ENCODE assay signal across 20 cellular contexts in the genomic region with DNA sequence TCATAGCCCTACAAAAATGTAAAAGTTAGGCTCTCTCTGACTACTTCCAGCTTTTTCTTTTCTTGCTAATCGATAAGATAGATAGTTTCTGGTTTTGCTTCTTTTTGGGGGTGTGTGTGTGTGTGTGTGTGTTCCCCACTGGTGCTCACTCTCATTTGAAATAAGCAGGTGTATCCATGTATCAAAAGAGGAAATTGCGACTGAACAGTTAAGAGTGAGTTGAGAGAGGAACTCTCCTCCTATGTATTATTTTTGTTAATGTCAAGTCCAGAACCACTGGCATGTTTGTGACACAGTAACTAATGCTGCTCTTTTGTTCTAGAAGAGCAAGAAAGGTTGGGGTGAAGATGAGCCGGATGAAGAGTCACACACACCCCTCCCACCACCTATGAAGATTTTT.
A peak's percentile ranks its signal among the peaks of the same experiment; 100 is the strongest.
DNase-seq lines count a peak whose midpoint lies in the region; ATAC-seq and TF ChIP-seq lines count a peak whose summit lies in the region.
"Had no signal": no experiment of that assay in that cellular context is flagged by ENCODE, and none has a peak within 500 bp of the region (broad histone marks: within the 10 kb centered on the region; RNA-seq: fewer than 3 reads in every experiment).

No MANE protein-coding gene starts in this region.

- H2BK12ac ChIP-seq in neuronal stem cell (ENCODE audit: low read length): no peak overlapping the region

- no peak overlapping the region for H4K91ac ChIP-seq in neuronal stem cell (ENCODE audit: low read depth, low read length, poor library complexity)

- peak overlapping the region in 2 of 6 donors; percentile 85 to 92 for H3K27ac Mint-ChIP-seq in naive B cell
- H3K27ac Mint-ChIP-seq: CD14-positive monocyte had no signal

- H3K27ac ChIP-seq in colonic mucosa: peak overlapping the region; percentile 90
- H3K27ac ChIP-seq in neuronal stem cell (replicated peaks; ENCODE audit: low read length): no peak overlapping the region

- WGBS in neuronal stem cell (ENCODE audit: extremely low coverage in 2 of 2, insufficient read length in 2 of 2, insufficient replicate concordance in 1 of 2), 2 donors: no CpG with 5 or more reads among the region's 3 CpGs

- no peak overlapping the region for H3K4me3 ChIP-seq in colonic mucosa
- no peak overlapping the region for H3K4me3 ChIP-seq in neuronal stem cell (ENCODE audit: low read length in 2 of 2)
- no peak overlapping the region for H3K4me3 ChIP-seq in H7 (ENCODE audit: insufficient read depth, low read depth, low read length)
- H3K4me3 ChIP-seq: MG63, Peyer's patch had no signal

- no peak overlapping the region for H2AK5ac ChIP-seq in neuronal stem cell (ENCODE audit: low read depth, low read length)

- H3K9me3 ChIP-seq in colonic mucosa (no peaks in the 10 kb centered on the region), neuronal stem cell (replicated peaks in 1 of 2; ENCODE audit: control insufficient read depth in 2 of 2, insufficient read depth in 1 of 2, low read depth in 1 of 2, low read length in 2 of 2) (no peaks in the 10 kb centered on the region)
- H3K9me3 ChIP-seq: MG63, Peyer's patch had no signal

- H3K4me3 Mint-ChIP-seq in naive B cell: peak overlapping the region in 5 of 8 donors; percentile 7 to 83 (median 80)
- H3K4me3 Mint-ChIP-seq: CD14-positive monocyte had no signal

- H3K27me3 ChIP-seq in colonic mucosa (no peaks in the 10 kb centered on the region), neuronal stem cell (ENCODE audit: control insufficient read depth in 3 of 3, insufficient read depth in 3 of 3, low read depth in 1 of 3, low read length in 3 of 3) (no peaks in the 10 kb centered on the region), H7 (ENCODE audit: control insufficient read depth, insufficient read depth, low read length) (no peaks in the 10 kb centered on the region)
- H3K27me3 ChIP-seq: MG63, Peyer's patch had no signal

- H3K27me3 Mint-ChIP-seq in naive B cell: peaks cover 0 to 11% (median 0%) of the 10 kb centered on the region in 3 donors

- H3K9ac ChIP-seq in colonic mucosa (ENCODE audit: low read depth in 2 of 2, low read length in 2 of 2): no peak overlapping the region
- no peak overlapping the region for H3K9ac ChIP-seq in neuronal stem cell (ENCODE audit: low read depth, low read length, poor library complexity)

- no peak overlapping the region for H3K4ac ChIP-seq in neuronal stem cell (ENCODE audit: low read length)

- H3K4me1 ChIP-seq in colonic mucosa (no peaks in the 10 kb centered on the region), neuronal stem cell (ENCODE audit: control insufficient read depth in 2 of 2, insufficient read depth in 1 of 2, low read depth in 1 of 2, low read length in 2 of 2) (peaks cover 0 to 2% of the 10 kb centered on the region in 2 donors)

- no peak overlapping the region for H3K4me2 ChIP-seq in neuronal stem cell (ENCODE audit: insufficient read depth, low read length, poor library complexity, severe bottlenecking)

- peaks cover 10 to 44% (median 36%) of the 10 kb centered on the region in 3 donors for H3K4me1 Mint-ChIP-seq in naive B cell

- H3K36me3 ChIP-seq in colonic mucosa: no peaks in the 10 kb centered on the region
- H3K36me3 ChIP-seq in neuronal stem cell (replicated peaks in 1 of 2; ENCODE audit: control insufficient read depth in 2 of 2, insufficient read depth in 2 of 2, low read length in 2 of 2): peaks cover 0 to 5% of the 10 kb centered on the region in 2 donors
- H3K36me3 ChIP-seq in H7 (replicated peaks; ENCODE audit: control insufficient read depth, insufficient read depth, low read length): no peaks in the 10 kb centered on the region
- H3K36me3 ChIP-seq: MG63, Peyer's patch had no signal

- no peaks in the 10 kb centered on the region for H3K79me1 ChIP-seq in neuronal stem cell (ENCODE audit: low read depth, low read length)

- no peaks in the 10 kb centered on the region for H3K36me3 Mint-ChIP-seq in naive B cell
- H3K36me3 Mint-ChIP-seq: CD14-positive monocyte had no signal

- no peak overlapping the region for H2AFZ ChIP-seq in neuronal stem cell (ENCODE audit: low read length)

- TF ChIP-seq CTCF in colonic mucosa (IDR thresholded peaks at IDR 0.05): no peak

- H2BK5ac ChIP-seq in neuronal stem cell (ENCODE audit: low read length): no peak overlapping the region

- ATAC-seq in naive B cell (ENCODE audit: low read depth in 2 of 2): peak; percentile 34 to 75
- no peak for ATAC-seq in HG03196 (IDR thresholded peaks at IDR 0.05; ENCODE audit: unreplicated experiment)
- ATAC-seq: SK-N-SH treated with all-trans-retinoic acid at 6 μM for 48 hours had no signal

- no peaks in the 10 kb centered on the region for H3K9me3 Mint-ChIP-seq in naive B cell

- no peak overlapping the region for H2BK15ac ChIP-seq in neuronal stem cell (ENCODE audit: low read length)

- DNase-seq in NOMO-1 (lab: John Stamatoyannopoulos, UW; ENCODE audit: unreplicated experiment in 2 of 2): peak; percentile 20 to 57
- no peak for DNase-seq in NOMO-1 treated with dmso at 0.1 percent for 144 hours (lab: John Stamatoyannopoulos, UW; ENCODE audit: unreplicated experiment)
- DNase-seq in colonic mucosa: no peak
- peak; percentile 10 for DNase-seq in naive B cell
- no peak for DNase-seq in neuronal stem cell (ENCODE audit: low spot score)
- no peak for DNase-seq in H7
- DNase-seq: 8988T, AML-193, EL, GF-D8, MG63, NCI-H1105, NCI-H146, NCI-H2029, NCI-H2227 treated with DMSO at 0.1 percent for 48 hours, NCI-H510A, Peyer's patch had no signal

- H3K14ac ChIP-seq in neuronal stem cell (ENCODE audit: low read length): no peak overlapping the region

- H4K8ac ChIP-seq in neuronal stem cell (ENCODE audit: low read depth, low read length): no peak overlapping the region

- H3K18ac ChIP-seq in neuronal stem cell (ENCODE audit: low read length): no peak overlapping the region

- intact Hi-C loops in colonic mucosa (cut with DNase I): no loop called here

- no peak overlapping the region for H2BK120ac ChIP-seq in neuronal stem cell (ENCODE audit: low read depth, low read length)

- no peak overlapping the region for H3K23ac ChIP-seq in neuronal stem cell (ENCODE audit: low read depth, low read length, poor library complexity)

Comparison
In these comparisons a context has a peak if more than half of its experiments do, and no peak if none do; other contexts are left out.
1. DNase-seq: peak in NOMO-1 (2 of 2) and naive B cell (single experiment); none in NOMO-1 treated with dmso at 0.1 percent for 144 hours (single experiment), colonic mucosa (single experiment), neuronal stem cell (single experiment) and H7 (single experiment).